ENCODE assay signal across 8 cellular contexts in the genomic region with DNA sequence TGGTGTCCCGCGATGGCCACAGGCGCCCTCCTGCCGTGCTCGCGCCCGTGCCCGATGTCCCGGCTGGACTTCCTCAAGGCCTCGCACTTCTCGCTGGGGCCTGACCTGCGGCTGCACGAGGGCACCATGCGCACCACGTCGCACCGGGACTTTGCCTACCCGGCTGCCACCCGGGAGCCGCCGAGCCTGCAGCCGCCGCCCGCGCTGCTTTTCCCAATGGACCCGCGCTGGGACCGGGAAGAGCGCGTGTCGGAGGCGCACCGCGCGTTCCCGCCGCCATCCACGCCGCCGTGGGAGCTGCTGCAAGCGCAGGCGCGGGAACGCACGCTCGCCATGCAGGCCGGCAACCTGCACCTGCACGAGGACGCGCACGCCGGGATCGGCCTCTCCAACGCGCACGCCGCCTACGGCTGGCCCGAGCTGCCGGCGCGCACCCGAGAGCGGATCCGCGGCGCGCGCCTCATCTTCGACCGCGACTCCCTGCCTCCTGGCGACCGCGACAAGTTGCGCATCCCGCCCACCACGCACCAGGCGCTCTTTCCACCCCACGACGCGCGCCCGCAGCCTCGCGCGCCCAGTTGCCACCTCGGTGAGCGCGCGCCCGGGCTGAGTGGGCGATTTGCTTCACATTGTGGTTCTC. TPM values are rescaled to one million over a fixed set of nuclear protein-coding genes. Genes with fewer than 3 reads are reported as not detected.
A peak's percentile ranks its signal among the peaks of the same experiment; 100 is the strongest.
DNase-seq lines count a peak whose midpoint lies in the region; ATAC-seq, FAIRE-seq and TF ChIP-seq lines count a peak whose summit lies in the region.

No MANE protein-coding gene starts in this region.

- no peaks in the 10 kb centered on the region for H3K9me3 ChIP-seq in BLaER1
- no peaks in the 10 kb centered on the region for H3K9me3 ChIP-seq in K562 (replicated peaks; ENCODE audit: control insufficient read depth, insufficient read depth, low read depth, low read length)

- 12% methylated on average over 66 of the region's 93 CpGs for WGBS in K562 (ENCODE audit: insufficient coverage, low coverage, missing lambda C conversion rate)

- H3K4me2 ChIP-seq in BLaER1 (peak overlapping the region; percentile 76), K562 (ENCODE audit: insufficient read depth, low read length) (peak overlapping the region; percentile 69)

- peak; percentile 73 for ATAC-seq in K562
- no peak for ATAC-seq in HG02938 (IDR thresholded peaks at IDR 0.05; ENCODE audit: unreplicated experiment)
- no peak for ATAC-seq in GM21360 (IDR thresholded peaks at IDR 0.05; ENCODE audit: unreplicated experiment)

- H2AFZ ChIP-seq in K562 (ENCODE audit: low read depth, low read length): peak overlapping the region; percentile 85

- no peak overlapping the region for H3K27ac ChIP-seq in BLaER1
- H3K27ac ChIP-seq in K562 (ENCODE audit: extremely low read depth, low read depth, low read length): no peak overlapping the region

- POLR2A ChIA-PET in K562 (lab: Yijun Ruan, JAX): interaction anchor here (0.6 to 0.8 kb wide), 3 partner anchors 28 to 114 kb away, joined by 3 read pairs; no protein-coding TSS in a partner anchor

- in situ Hi-C loops in K562 (cut with MboI): no loop called here

- H3K79me2 ChIP-seq in K562 (ENCODE audit: control insufficient read depth, insufficient read depth, low read length): no peaks in the 10 kb centered on the region

- no TSS peak for BruUV-seq in K562 (replicated peaks; lab: Mats Ljungman, UMichigan)

- DNase-seq in SHP77 (lab: John Stamatoyannopoulos, UW) (peak; percentile 67 to 81), K562 (ENCODE audit: extremely low read depth in 1 of 4, low spot score in 3 of 4) (peak; percentile 75 to 84 (median 81)), iris pigment epithelial cell (ENCODE audit: low read depth) (peak; percentile 66)
- DNase-seq in stimulated activated CD4-positive, alpha-beta T cell treated with anti-CD3 and anti-CD28 coated beads, Interleukin-12 subunit alpha, Interleukin-12 subunit beta, amount 100 ng/mL, for 48 hours (ENCODE audit: low read depth in 2 of 3, low spot score in 1 of 3): peak in 2 of 3 donors; percentile 49 to 54

- FAIRE-seq in K562 (lab: Jason Lieb, UNC): no peak

- TF ChIP-seq RAD21 in Ishikawa (IDR thresholded peaks at IDR 0.05; ENCODE audit: low read depth) (no peak), K562 (CRISPR knock-in tag; conservative IDR thresholded peaks at IDR 0.05 in 1 of 2, IDR thresholded peaks at IDR 0.05 in 1 of 2) (no peak)

- no peaks in the 10 kb centered on the region for H3K36me3 ChIP-seq in BLaER1
- no peaks in the 10 kb centered on the region for H3K36me3 ChIP-seq in K562 (ENCODE audit: control insufficient read depth, insufficient read depth, low read length)

- H3K4me1 ChIP-seq in BLaER1 (peaks cover 49% of the 10 kb centered on the region), K562 (replicated peaks in 1 of 2; ENCODE audit: control insufficient read depth in 2 of 2, insufficient read depth in 2 of 2, low read length in 2 of 2) (peaks cover 6 to 28% of the 10 kb centered on the region in 2 experiments; a peak in 4 of 5 replicates)

- no peak for TF ChIP-seq EP300 in Ishikawa (IDR thresholded peaks at IDR 0.05; ENCODE audit: borderline replicate concordance)
- TF ChIP-seq EP300 in K562 (IDR thresholded peaks at IDR 0.05; ENCODE audit: low read length): no peak

- H3K4me3 ChIP-seq in BLaER1 (peak overlapping the region; percentile 58), K562 (peak overlapping the region; percentile 26)

- TF ChIP-seq CTCF in K562 (IDR thresholded peaks at IDR 0.05 in 2 of 3, conservative IDR thresholded peaks at IDR 0.05 in 1 of 3; ENCODE audit: insufficient read depth in 2 of 3, low read depth in 1 of 3, low read length in 3 of 3): 0 out of 6 replicates have a peak, but pooled peaks of 1 of the 3 experiments have one; percentile 14

- intact Hi-C loops in K562 (cut with micrococcal nuclease): no loop called here

- H3K27me3 ChIP-seq in BLaER1: peaks cover 58% of the 10 kb centered on the region
- no peaks in the 10 kb centered on the region for H3K27me3 ChIP-seq in K562 (ENCODE audit: control insufficient read depth in 2 of 2, insufficient read depth in 2 of 2, low read length in 2 of 2)

- TF ChIP-seq POLR2A in K562 (conservative IDR thresholded peaks at IDR 0.05): no peak

- no peaks in the 10 kb centered on the region for H3K9me1 ChIP-seq in K562 (ENCODE audit: control insufficient read depth, insufficient read depth, low read length)

- H3K9ac ChIP-seq in BLaER1 (no peak overlapping the region), K562 (ENCODE audit: insufficient read depth in 1 of 2, low read depth in 2 of 2, low read length in 2 of 2) (peak overlapping the region in 1 of 2 experiments; percentile 88; a peak in 2 of 4 replicates)

- CTCF ChIA-PET in K562 (lab: Yijun Ruan, JAX; ENCODE audit: low intra/inter-chr PET ratio): no interaction called here

- H4K20me1 ChIP-seq in BLaER1 (peaks cover 10% of the 10 kb centered on the region), K562 (replicated peaks; ENCODE audit: control insufficient read depth, insufficient read depth, low read length) (no peaks in the 10 kb centered on the region)

RNA-seq across cellular contexts. Expression of a gene that starts 12.1 kb away (rescaled TPM):
- 1.5 and 4.5 TPM in 2 replicates for total RNA-seq in K562 (2011; cell fraction: chromatin; rRNA removed; ENCODE audit: low replicate concordance)
- 3.2 and 5.0 TPM in 2 replicates for total RNA-seq in K562 (2011; cell fraction: nucleolus; rRNA removed)
- 1.8 and 2.3 TPM in 2 replicates for total RNA-seq in K562 (2011; cell fraction: nucleoplasm; rRNA removed)
- total RNA-seq in K562 (2014; rRNA removed) (1.7 and 3.2 TPM in 2 replicates), K562 (2014; rRNA removed; fragmentation: Illumina TruSeq; extraction: Trizol) (0.29 and 0.32 TPM in 2 replicates), K562 (2015; rRNA removed; fragmentation: Illumina TruSeq; extraction: Trizol) (0.47 and 0.98 TPM in 2 replicates), K562 (2021) (1.8 and 2.1 TPM in 2 replicates)
- polyA plus RNA-seq in K562 (2011; rRNA removed) (0.86 and 1.6 TPM in 2 replicates), K562 (2014; fragmentation: Illumina TruSeq; extraction: Trizol) (0.54 and 0.79 TPM in 2 replicates), K562 (2014; fragmentation: Nextera tagmentation; extraction: Ambion mirVana) (under 1 TPM in 1 of 2 experiments, not detected in 1; 0.07 TPM), K562 (2014; rRNA removed) (1.5 and 2.2 TPM in 2 replicates)
- polyA plus RNA-seq in K562 (2011; cell fraction: cytosol; rRNA removed): 2.2 and 5.5 TPM in 2 replicates
- 1.9 and 3.8 TPM in 2 replicates for polyA plus RNA-seq in K562 (2011; cell fraction: nucleus; rRNA removed)
- 1.8 and 3.7 TPM in 2 replicates for polyA plus RNA-seq in K562 (2012)
- 0.51 and 0.70 TPM in 2 replicates for polyA minus RNA-seq in K562 (2011; rRNA and poly(A)+ RNA removed)
- polyA minus RNA-seq in K562 (2011; cell fraction: cytosol; rRNA and poly(A)+ RNA removed): 1.0 TPM in 1 of 2 replicates, not detected in the other
- polyA minus RNA-seq in K562 (2011; cell fraction: nucleus; rRNA and poly(A)+ RNA removed): 1.6 and 1.7 TPM in 2 replicates

RNA-seq across cellular contexts. Expression of a gene that starts 15.0 kb away (rescaled TPM):
- 0.39 and 3.7 TPM in 2 replicates for total RNA-seq in K562 (2011; cell fraction: chromatin; rRNA removed; ENCODE audit: low replicate concordance)
- 1.8 and 2.5 TPM in 2 replicates for total RNA-seq in K562 (2011; cell fraction: nucleolus; rRNA removed)
- total RNA-seq in K562 (2011; cell fraction: nucleoplasm; rRNA removed): 2.4 and 2.6 TPM in 2 replicates
- total RNA-seq in K562 (2014; rRNA removed) (5.9 and 8.0 TPM in 2 replicates), K562 (2014; rRNA removed; fragmentation: Illumina TruSeq; extraction: Trizol) (1.4 and 2.4 TPM in 2 replicates), K562 (2015; rRNA removed; fragmentation: Illumina TruSeq; extraction: Trizol) (4.1 and 4.6 TPM in 2 replicates), K562 (2021) (9.1 and 9.3 TPM in 2 replicates)
- polyA plus RNA-seq in K562 (2011; rRNA removed) (4.9 and 7.6 TPM in 2 replicates), K562 (2014; fragmentation: Illumina TruSeq; extraction: Trizol) (12.9 and 17.2 TPM in 2 replicates), K562 (2014; fragmentation: Nextera tagmentation; extraction: Ambion mirVana) (under 1 TPM; 0.04 TPM), K562 (2014; rRNA removed) (5.3 and 6.3 TPM in 2 replicates)
- 11.3 and 16.2 TPM in 2 replicates for polyA plus RNA-seq in K562 (2011; cell fraction: cytosol; rRNA removed)
- 4.4 and 6.5 TPM in 2 replicates for polyA plus RNA-seq in K562 (2011; cell fraction: nucleus; rRNA removed)
- 7.0 and 15.6 TPM in 2 replicates for polyA plus RNA-seq in K562 (2012)
- polyA minus RNA-seq in K562 (2011; rRNA and poly(A)+ RNA removed): 1.1 and 1.6 TPM in 2 replicates
- 3.9 and 6.9 TPM in 2 replicates for polyA minus RNA-seq in K562 (2011; cell fraction: cytosol; rRNA and poly(A)+ RNA removed)
- 1.1 and 2.1 TPM in 2 replicates for polyA minus RNA-seq in K562 (2011; cell fraction: nucleus; rRNA and poly(A)+ RNA removed)

RNA-seq across cellular contexts. Expression of a gene that starts 21.5 kb away (rescaled TPM):
- total RNA-seq in K562 (2011; cell fraction: chromatin; rRNA removed; ENCODE audit: low replicate concordance): 31.5 and 96.4 TPM in 2 replicates
- 70.1 and 71.4 TPM in 2 replicates for total RNA-seq in K562 (2011; cell fraction: nucleolus; rRNA removed)
- total RNA-seq in K562 (2011; cell fraction: nucleoplasm; rRNA removed): 41.6 and 43.7 TPM in 2 replicates
- total RNA-seq in K562 (2014; rRNA removed): 3.9 and 7.4 TPM in 2 replicates
- 1.5 and 2.6 TPM in 2 replicates for total RNA-seq in K562 (2014; rRNA removed; fragmentation: Illumina TruSeq; extraction: Trizol)
- 3.5 and 4.9 TPM in 2 replicates for total RNA-seq in K562 (2015; rRNA removed; fragmentation: Illumina TruSeq; extraction: Trizol)
- total RNA-seq in K562 (2021): 14.2 and 15.1 TPM in 2 replicates
- 10.6 and 12.0 TPM in 2 replicates for polyA plus RNA-seq in K562 (2011; rRNA removed)
- polyA plus RNA-seq in K562 (2011; cell fraction: cytosol; rRNA removed): 10.0 and 24.6 TPM in 2 replicates
- polyA plus RNA-seq in K562 (2011; cell fraction: nucleus; rRNA removed): 37.8 and 59.0 TPM in 2 replicates
- 11.8 and 15.7 TPM in 2 replicates for polyA plus RNA-seq in K562 (2012)
- 7.1 and 8.9 TPM in 2 replicates for polyA plus RNA-seq in K562 (2014; fragmentation: Illumina TruSeq; extraction: Trizol)
- under 1 TPM; 0.25 to 0.83 TPM for polyA plus RNA-seq in K562 (2014; fragmentation: Nextera tagmentation; extraction: Ambion mirVana)
- polyA plus RNA-seq in K562 (2014; rRNA removed): 15.4 and 17.0 TPM in 2 replicates
- polyA minus RNA-seq in K562 (2011; rRNA and poly(A)+ RNA removed): 4.7 and 8.5 TPM in 2 replicates
- polyA minus RNA-seq in K562 (2011; cell fraction: cytosol; rRNA and poly(A)+ RNA removed): 7.9 and 10.4 TPM in 2 replicates
- 9.4 and 11.6 TPM in 2 replicates for polyA minus RNA-seq in K562 (2011; cell fraction: nucleus; rRNA and poly(A)+ RNA removed)

RNA-seq across cellular contexts. Expression of a gene that starts 34.6 kb away (rescaled TPM):
- 25.7 and 85.1 TPM in 2 replicates for total RNA-seq in K562 (2011; cell fraction: chromatin; rRNA removed; ENCODE audit: low replicate concordance)
- total RNA-seq in K562 (2011; cell fraction: nucleolus; rRNA removed): 82.6 and 98.1 TPM in 2 replicates
- 36.0 and 52.2 TPM in 2 replicates for total RNA-seq in K562 (2011; cell fraction: nucleoplasm; rRNA removed)
- 19.6 and 25.6 TPM in 2 replicates for total RNA-seq in K562 (2014; rRNA removed)
- total RNA-seq in K562 (2014; rRNA removed; fragmentation: Illumina TruSeq; extraction: Trizol): 3.2 and 6.5 TPM in 2 replicates
- 8.3 and 9.6 TPM in 2 replicates for total RNA-seq in K562 (2015; rRNA removed; fragmentation: Illumina TruSeq; extraction: Trizol)
- 30.2 and 32.3 TPM in 2 replicates for total RNA-seq in K562 (2021)
- 7.4 and 16.1 TPM in 2 replicates for polyA plus RNA-seq in K562 (2011; rRNA removed)
- polyA plus RNA-seq in K562 (2011; cell fraction: cytosol; rRNA removed): 10.8 and 19.2 TPM in 2 replicates
- polyA plus RNA-seq in K562 (2011; cell fraction: nucleus; rRNA removed): 41.4 and 57.5 TPM in 2 replicates
- polyA plus RNA-seq in K562 (2012): 18.1 and 35.8 TPM in 2 replicates
- 9.9 and 12.8 TPM in 2 replicates for polyA plus RNA-seq in K562 (2014; fragmentation: Illumina TruSeq; extraction: Trizol)
- under 1 TPM; 0.07 to 0.74 TPM for polyA plus RNA-seq in K562 (2014; fragmentation: Nextera tagmentation; extraction: Ambion mirVana)
- polyA plus RNA-seq in K562 (2014; rRNA removed): 15.7 and 17.0 TPM in 2 replicates
- 6.2 and 8.8 TPM in 2 replicates for polyA minus RNA-seq in K562 (2011; rRNA and poly(A)+ RNA removed)
- 16.3 and 30.6 TPM in 2 replicates for polyA minus RNA-seq in K562 (2011; cell fraction: cytosol; rRNA and poly(A)+ RNA removed)
- 23.7 and 30.1 TPM in 2 replicates for polyA minus RNA-seq in K562 (2011; cell fraction: nucleus; rRNA and poly(A)+ RNA removed)
